Comparison of ENCODE assay signal across 8 cellular contexts in genomic region chr13:42049454-42049780, GRCh38. TPM values are rescaled to one million over a fixed set of nuclear protein-coding genes. Genes with fewer than 3 reads are reported as not detected.
DNase-seq lines count a peak whose midpoint lies in the region; ATAC-seq and TF ChIP-seq lines count a peak whose summit lies in the region.

No MANE protein-coding gene starts in this region.

- peaks cover 20% of the 10 kb centered on the region for H3K36me3 Mint-ChIP-seq in activated CD4-positive, alpha-beta T cell treated with anti-CD3 and anti-CD28 coated beads for 36 hours (ENCODE audit: low read depth)
- no peaks in the 10 kb centered on the region for H3K36me3 Mint-ChIP-seq in progenitor cell of endocrine pancreas (ENCODE audit: insufficient read depth)

- TF ChIP-seq CTCF in epithelial cell of proximal tubule (conservative IDR thresholded peaks at IDR 0.05; ENCODE audit: low read depth, low read length), result no peak
- TF ChIP-seq CTCF in progenitor cell of endocrine pancreas (IDR thresholded peaks at IDR 0.05; ENCODE audit: unreplicated experiment), result no peak

- no peaks in the 10 kb centered on the region for H3K9me3 Mint-ChIP-seq in activated CD4-positive, alpha-beta T cell treated with anti-CD3 and anti-CD28 coated beads for 36 hours (ENCODE audit: low read depth)
- H3K9me3 Mint-ChIP-seq in progenitor cell of endocrine pancreas (ENCODE audit: low read depth), result no peaks in the 10 kb centered on the region

- POLR2A ChIA-PET in activated CD4-positive, alpha-beta T cell treated with anti-CD3 and anti-CD28 coated beads for 36 hours (lab: Charles Lee), result interaction anchor here (0.6 kb wide), 2 partner anchors 68 to 118 kb away, joined by 3 to 5 read pairs; no protein-coding TSS in a partner anchor

- H3K27me3 ChIP-seq in NT2/D1 (ENCODE audit: insufficient read depth, insufficient read length), result peaks cover 33% of the 10 kb centered on the region

- no peaks in the 10 kb centered on the region for H3K36me3 ChIP-seq in NT2/D1 (ENCODE audit: insufficient read depth, insufficient read length, low read length)

- peak overlapping the region; percentile 76 for H3K9ac ChIP-seq in NT2/D1 (ENCODE audit: insufficient read length, low read depth)

- peaks cover 29% of the 10 kb centered on the region for H3K4me1 Mint-ChIP-seq in activated CD4-positive, alpha-beta T cell treated with anti-CD3 and anti-CD28 coated beads for 36 hours
- H3K4me1 Mint-ChIP-seq in progenitor cell of endocrine pancreas (ENCODE audit: low read depth), result peaks cover 4% of the 10 kb centered on the region

- peak; percentile 31 for ATAC-seq in activated CD4-positive, alpha-beta T cell treated with anti-CD3 and anti-CD28 coated beads for 36 hours
- no peak for ATAC-seq in HG03520 (IDR thresholded peaks at IDR 0.05; ENCODE audit: unreplicated experiment)

- peak overlapping the region; percentile 50 for H3K4me3 ChIP-seq in NT2/D1 (ENCODE audit: insufficient read length, low read depth)
- H3K4me3 ChIP-seq in epithelial cell of proximal tubule (ENCODE audit: low read depth, low read length), result peak overlapping the region; percentile 76

- H3K9me3 ChIP-seq in NT2/D1 (ENCODE audit: insufficient read depth, low read length), result no peaks in the 10 kb centered on the region

- no peaks in the 10 kb centered on the region for H3K27me3 Mint-ChIP-seq in activated CD4-positive, alpha-beta T cell treated with anti-CD3 and anti-CD28 coated beads for 36 hours
- H3K27me3 Mint-ChIP-seq in progenitor cell of endocrine pancreas, result peaks cover 44% of the 10 kb centered on the region

- H3K4me3 Mint-ChIP-seq in activated CD4-positive, alpha-beta T cell treated with anti-CD3 and anti-CD28 coated beads for 36 hours, result peak overlapping the region; percentile 86
- H3K4me3 Mint-ChIP-seq in progenitor cell of endocrine pancreas (ENCODE audit: low read depth), result peak overlapping the region; percentile 72

- H3K4me1 ChIP-seq in NT2/D1 (ENCODE audit: insufficient read depth, insufficient read length), result peaks cover 3% of the 10 kb centered on the region

- intact Hi-C loops in activated CD4-positive, alpha-beta T cell treated with anti-CD3 and anti-CD28 coated beads for 36 hours (cut with DNase I, micrococcal nuclease), result loop anchor here (2.0 to 10.0 kb wide), 11 partner anchors 89 to 1275 kb away; partner anchors contain the start of genes AKAP11 (in 2 of the 2), VWA8 (in 2 of the 2), KBTBD6 (in 1 of the 2) and MRPS31 (in 1 of the 2)

- CTCF ChIA-PET in activated CD4-positive, alpha-beta T cell treated with anti-CD3 and anti-CD28 coated beads for 36 hours (lab: Charles Lee), result no interaction called here

- peak overlapping the region; percentile 63 for H3K27ac Mint-ChIP-seq in activated CD4-positive, alpha-beta T cell treated with anti-CD3 and anti-CD28 coated beads for 36 hours
- H3K27ac Mint-ChIP-seq in progenitor cell of endocrine pancreas, result no peak overlapping the region

- no peak for DNase-seq in activated CD4-positive, alpha-beta T cell treated with anti-CD3 and anti-CD28 coated beads for 36 hours
- no peak for DNase-seq in activated CD4-positive, alpha-beta T cell treated with anti-CD3 and anti-CD28 coated beads, Interleukin-2, amount 50 U/mL, for 1 hour
- no peak for DNase-seq in NT2/D1 (ENCODE audit: low read depth, low spot score)
- no peak for DNase-seq in epithelial cell of proximal tubule (ENCODE audit: low read depth)
- no peak for DNase-seq in progenitor cell of endocrine pancreas (ENCODE audit: low spot score, unreplicated experiment)
- DNase-seq in SIG-M5 treated with dmso at 0.1 percent for 504 hours (lab: John Stamatoyannopoulos, UW; ENCODE audit: unreplicated experiment), result no peak
- DNase-seq in SKM-1 treated with dmso at 0.1 percent for 144 hours (lab: John Stamatoyannopoulos, UW; ENCODE audit: unreplicated experiment), result no peak

RNA-seq across cellular contexts. Expression of gene DGKH, which starts 1.0 kb away (rescaled TPM):
- total RNA-seq in activated CD4-positive, alpha-beta T cell treated with anti-CD3 and anti-CD28 coated beads for 36 hours, result 10 to 100 TPM; 15.2 to 16.2 TPM
- 10.0 and 10.3 TPM in 2 replicates for total RNA-seq in epithelial cell of proximal tubule
- 5.3 and 6.3 TPM in 2 replicates for total RNA-seq in progenitor cell of endocrine pancreas
